Comparison of ENCODE assay signal across 8 cellular contexts in the genomic region with DNA sequence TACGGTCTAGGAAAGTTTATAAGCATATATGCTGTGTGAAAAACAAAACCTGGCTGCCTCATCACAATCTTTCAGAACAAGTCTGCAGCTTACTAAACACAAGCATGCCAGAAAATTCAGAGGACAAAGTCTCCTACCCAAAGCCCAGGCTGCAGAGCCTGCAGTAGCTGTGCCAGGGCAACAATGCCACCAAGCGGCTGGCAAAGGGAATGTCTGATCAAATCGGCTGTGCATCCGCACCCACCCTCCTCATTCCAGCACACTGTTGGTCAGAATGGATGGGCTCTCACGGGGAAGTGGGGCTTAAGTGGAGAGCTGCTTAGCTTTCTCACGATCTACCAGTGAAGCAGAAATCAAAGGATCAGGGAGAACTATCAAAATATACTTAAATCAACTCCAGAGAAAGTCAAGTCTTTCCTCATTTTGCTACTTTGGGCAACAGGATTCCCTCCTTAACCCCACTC.
DNase-seq lines count a peak whose midpoint lies in the region; ATAC-seq and TF ChIP-seq lines count a peak whose summit lies in the region.

No MANE protein-coding gene starts in this region.

- H3K36me3 ChIP-seq in HAP-1 (replicated peaks) (no peaks in the 10 kb centered on the region; the same call in 1 of the 2 replicates), kidney epithelial cell (ENCODE audit: control insufficient read depth, insufficient read depth, low read length) (peaks cover 1% of the 10 kb centered on the region)

- in situ Hi-C loops in HAP-1 (cut with MboI; ENCODE audit: low sequenced_read_pairs): loop anchor here (10.0 to 25.0 kb wide), 2 partner anchors 214 to 596 kb away; no protein-coding TSS in a partner anchor

- DNase-seq in COLO668 (lab: John Stamatoyannopoulos, UW; ENCODE audit: unreplicated experiment) (peak; percentile 51), HAP-1 (ENCODE audit: low spot score in 2 of 2) (peak; percentile 53 to 72), NCI-H2196 treated with DMSO at 0.1 percent for 48 hours (lab: John Stamatoyannopoulos, UW; ENCODE audit: unreplicated experiment) (peak; percentile 77), caudate nucleus (lab: John Stamatoyannopoulos, UW) (peak in 56 of 61 donors; percentile 19 to 86 (median 64)), kidney epithelial cell (ENCODE audit: low read depth) (peak; percentile 56)
- peak; percentile 49 to 57 for DNase-seq in stimulated activated CD4-positive, alpha-beta T cell treated with anti-CD3 and anti-CD28 coated beads, Interleukin-1b, Interleukin-23, amount 100 ng/mL, for 4 hours (ENCODE audit: low read depth in 2 of 2)

- no peak for ATAC-seq in HG03025 (IDR thresholded peaks at IDR 0.05; ENCODE audit: low FRiP score, unreplicated experiment)

- no peaks in the 10 kb centered on the region for H3K27me3 ChIP-seq in HAP-1 (ENCODE audit: low read depth)
- no peaks in the 10 kb centered on the region for H3K27me3 ChIP-seq in kidney epithelial cell (ENCODE audit: control insufficient read depth, insufficient read depth, low read length)

- no peaks in the 10 kb centered on the region for H3K4me1 ChIP-seq in HAP-1

- H3K27ac ChIP-seq in caudate nucleus (ENCODE audit: low read depth, low read length): peak overlapping the region; percentile 18

- TF ChIP-seq CTCF in WI38 (IDR thresholded peaks at IDR 0.05; ENCODE audit: low read depth, low read length): peak; percentile 86
- TF ChIP-seq CTCF in kidney epithelial cell (IDR thresholded peaks at IDR 0.05; ENCODE audit: insufficient read depth, low read length, poor library complexity, severe bottlenecking): peak; percentile 94

- H3K9me3 ChIP-seq in HAP-1: no peaks in the 10 kb centered on the region

- H3K4me3 ChIP-seq in HAP-1 (no peak overlapping the region), WI38 (ENCODE audit: low read depth, low read length) (no peak overlapping the region), kidney epithelial cell (ENCODE audit: low read depth, low read length) (no peak overlapping the region)
